ENCODE assay signal across 9 cellular contexts in the genomic region with DNA sequence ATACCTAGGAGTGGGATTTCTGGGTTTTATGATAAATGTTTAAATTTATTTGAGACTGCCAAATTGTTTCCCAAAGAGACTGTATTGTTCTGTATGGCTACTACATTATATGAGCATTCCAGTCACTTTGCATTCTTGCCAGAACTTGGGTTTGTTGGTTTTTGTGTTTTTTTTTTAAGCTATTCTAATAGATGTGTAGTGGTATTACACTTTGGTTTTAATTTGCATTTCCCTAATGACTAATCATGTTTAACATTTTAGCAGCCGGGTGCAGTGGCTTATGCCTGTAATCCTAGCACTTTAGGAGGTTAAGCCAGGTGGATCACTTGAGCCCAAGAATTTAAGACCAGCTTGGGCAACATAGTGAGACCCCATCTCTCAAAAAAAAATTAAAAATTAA. TPM values are rescaled to one million over a fixed set of nuclear protein-coding genes. Genes with fewer than 3 reads are reported as not detected.
DNase-seq lines count a peak whose midpoint lies in the region; ATAC-seq, FAIRE-seq and TF ChIP-seq lines count a peak whose summit lies in the region.
"Not testable (repeated sequence)": the region's sequence is repeated elsewhere in the genome, so short reads cannot be mapped to it uniquely, and the experiment has no call there.
"Had no signal": no experiment of that assay in that cellular context is flagged by ENCODE, and none has a peak within 500 bp of the region (broad histone marks: within the 10 kb centered on the region; RNA-seq: fewer than 3 reads in every experiment).

No MANE protein-coding gene starts in this region.

- H3K4me2 ChIP-seq in GM12878 (ENCODE audit: control insufficient read depth, insufficient read depth) = not testable (repeated sequence)

- CTCF ChIA-PET in activated CD4-positive, alpha-beta T cell treated with anti-CD3 and anti-CD28 coated beads for 36 hours (lab: Charles Lee) = not testable (repeated sequence)
- CTCF ChIA-PET in GM12878 (lab: Yijun Ruan, JAX) = interaction anchor here (1.0 to 1.8 kb wide), 2 partner anchors 15 to 99 kb away, joined by 3 to 5 read pairs; no protein-coding TSS in a partner anchor

- not testable (repeated sequence) for H3K27me3 ChIP-seq in GM12878 (replicated peaks in 1 of 2; ENCODE audit: control insufficient read depth in 2 of 2, insufficient read depth in 2 of 2, low read length in 1 of 2)

- H3K9me3 ChIP-seq in GM12878 (replicated peaks; ENCODE audit: control insufficient read depth, insufficient read depth, low read length) = not testable (repeated sequence)

- in situ Hi-C loops in GM12878 (cut with MboI) = not testable (repeated sequence)

- intact Hi-C loops in activated CD4-positive, alpha-beta T cell treated with anti-CD3 and anti-CD28 coated beads for 36 hours (cut with DNase I, micrococcal nuclease); GM12878 (cut with micrococcal nuclease; ENCODE audit: unreplicated experiment): not testable (repeated sequence)

- not testable (repeated sequence) for H3K9ac ChIP-seq in GM12878 (ENCODE audit: control insufficient read depth, insufficient read depth, low read length)

- 0% methylated on average over 1 of the region's 1 CpG for WGBS in GM12878 (ENCODE audit: insufficient coverage, insufficient replicate concordance, low lambda C conversion rate, missing lambda C conversion rate)

- TF ChIP-seq CTCF in GM12878 (IDR thresholded peaks at IDR 0.05 in 2 of 3, conservative IDR thresholded peaks at IDR 0.05 in 1 of 3; ENCODE audit: control insufficient read depth in 2 of 3, extremely low read depth in 1 of 3, insufficient read depth in 1 of 3, low read depth in 3 of 3, low read length in 3 of 3) = not testable (repeated sequence)

- not testable (repeated sequence) for H3K36me3 Mint-ChIP-seq in activated CD4-positive, alpha-beta T cell treated with anti-CD3 and anti-CD28 coated beads for 36 hours (ENCODE audit: low read depth); activated naive CD8-positive, alpha-beta T cell treated with anti-CD3 and anti-CD28 coated beads, Interleukin-2, amount 50 U/mL, for 24 hours (ENCODE audit: low read depth); stimulated activated naive B cell treated with anti-CD40 and anti-IgM and Interleukin-4, amounts not matched to agents 10 μg/mL and 1 μg/mL and 100 μg/mL, for 72 hours

- not testable (repeated sequence) for H3K36me3 ChIP-seq in GM12878 (ENCODE audit: control insufficient read depth in 2 of 2, insufficient read depth in 2 of 2, low read length in 1 of 2)

- not testable (repeated sequence) for H3K27ac ChIP-seq in GM12878 (ENCODE audit: control insufficient read depth, insufficient read depth)

- FAIRE-seq in GM12878 (lab: Jason Lieb, UNC) = peak; percentile 23

- DNase-seq in activated CD4-positive, alpha-beta T cell treated with anti-CD3 and anti-CD28 coated beads for 36 hours; activated naive CD8-positive, alpha-beta T cell treated with anti-CD3 and anti-CD28 coated beads, Interleukin-2, amount 50 U/mL, for 24 hours; GM12878 (ENCODE audit: low read depth, low spot score); stimulated activated naive B cell treated with anti-CD40 and anti-IgM and Interleukin-4, amounts not matched to agents 10 μg/mL and 1 μg/mL and 100 μg/mL, for 72 hours: not testable (repeated sequence)

- H3K4me1 ChIP-seq in GM12878 (ENCODE audit: control insufficient read depth, insufficient read depth, low read length) = not testable (repeated sequence)

- H4K20me1 ChIP-seq in GM12878 (ENCODE audit: control insufficient read depth, insufficient read depth) = not testable (repeated sequence)

- not testable (repeated sequence) for H3K4me3 Mint-ChIP-seq in activated CD4-positive, alpha-beta T cell treated with anti-CD3 and anti-CD28 coated beads for 36 hours; activated naive CD8-positive, alpha-beta T cell treated with anti-CD3 and anti-CD28 coated beads, Interleukin-2, amount 50 U/mL, for 24 hours; stimulated activated naive B cell treated with anti-CD40 and anti-IgM and Interleukin-4, amounts not matched to agents 10 μg/mL and 1 μg/mL and 100 μg/mL, for 72 hours

- RAD21 ChIA-PET in GM12878 (lab: Charles Lee; ENCODE audit: unreplicated experiment) = interaction anchor here (0.7 to 3.9 kb wide), 4 partner anchors 14 to 69 kb away, joined by 3 to 23 read pairs (median 4); no protein-coding TSS in a partner anchor

- H3K9me3 Mint-ChIP-seq in activated CD4-positive, alpha-beta T cell treated with anti-CD3 and anti-CD28 coated beads for 36 hours (ENCODE audit: low read depth); activated naive CD8-positive, alpha-beta T cell treated with anti-CD3 and anti-CD28 coated beads, Interleukin-2, amount 50 U/mL, for 24 hours; stimulated activated naive B cell treated with anti-CD40 and anti-IgM and Interleukin-4, amounts not matched to agents 10 μg/mL and 1 μg/mL and 100 μg/mL, for 72 hours: not testable (repeated sequence)

- H3K27me3 Mint-ChIP-seq in activated CD4-positive, alpha-beta T cell treated with anti-CD3 and anti-CD28 coated beads for 36 hours; activated naive CD8-positive, alpha-beta T cell treated with anti-CD3 and anti-CD28 coated beads, Interleukin-2, amount 50 U/mL, for 24 hours; stimulated activated naive B cell treated with anti-CD40 and anti-IgM and Interleukin-4, amounts not matched to agents 10 μg/mL and 1 μg/mL and 100 μg/mL, for 72 hours: not testable (repeated sequence)

- SMC1A ChIA-PET in GM12878 (lab: Charles Lee; ENCODE audit: uncharacterized antibody, unreplicated experiment) = interaction anchor here (1.1 to 2.7 kb wide), 5 partner anchors 13 to 92 kb away, joined by 3 to 9 read pairs (median 4); no protein-coding TSS in a partner anchor

- not testable (repeated sequence) for TF ChIP-seq RAD21 in GM12878 (IDR thresholded peaks at IDR 0.05; ENCODE audit: insufficient read depth, low read depth, low read length)

- not testable (repeated sequence) for BruUV-seq in GM12878 (replicated peaks; lab: Mats Ljungman, UMichigan)

- not testable (repeated sequence) for TF ChIP-seq EP300 in GM12878 (IDR thresholded peaks at IDR 0.05; ENCODE audit: borderline replicate concordance in 1 of 2, control insufficient read depth in 1 of 2, low read depth in 2 of 2, low read length in 2 of 2)

- ATAC-seq in GM18520 (IDR thresholded peaks at IDR 0.05; ENCODE audit: unreplicated experiment) (peak; percentile 70), HG02610 (IDR thresholded peaks at IDR 0.05; ENCODE audit: unreplicated experiment) (peak; percentile 51), GM12878 (peak; percentile 73)
- ATAC-seq in activated CD4-positive, alpha-beta T cell treated with anti-CD3 and anti-CD28 coated beads for 36 hours = peak; percentile 12
- ATAC-seq in activated naive CD8-positive, alpha-beta T cell treated with anti-CD3 and anti-CD28 coated beads, Interleukin-2, amount 50 U/mL, for 24 hours = peak; percentile 65
- peak; percentile 50 to 57 for ATAC-seq in stimulated activated naive B cell treated with anti-CD40 and anti-IgM and Interleukin-4, amounts not matched to agents 10 μg/mL and 1 μg/mL and 100 μg/mL, for 72 hours (replicated peaks)

- H3K27ac Mint-ChIP-seq in activated CD4-positive, alpha-beta T cell treated with anti-CD3 and anti-CD28 coated beads for 36 hours; activated naive CD8-positive, alpha-beta T cell treated with anti-CD3 and anti-CD28 coated beads, Interleukin-2, amount 50 U/mL, for 24 hours; stimulated activated naive B cell treated with anti-CD40 and anti-IgM and Interleukin-4, amounts not matched to agents 10 μg/mL and 1 μg/mL and 100 μg/mL, for 72 hours: not testable (repeated sequence)

- POLR2A ChIA-PET in activated CD4-positive, alpha-beta T cell treated with anti-CD3 and anti-CD28 coated beads for 36 hours (lab: Charles Lee) = not testable (repeated sequence)
- POLR2A ChIA-PET in GM12878 (lab: Charles Lee) = interaction anchor here (0.6 to 1.5 kb wide), 3 partner anchors 9 to 23 kb away, joined by 3 to 4 read pairs (median 3); no protein-coding TSS in a partner anchor

- TF ChIP-seq POLR2A in GM12878 (IDR thresholded peaks at IDR 0.05; ENCODE audit: low read depth, low read length) = not testable (repeated sequence)

- not testable (repeated sequence) for H3K79me2 ChIP-seq in GM12878 (ENCODE audit: control insufficient read depth, insufficient read depth, low read length)

- H2AFZ ChIP-seq in GM12878 (ENCODE audit: control insufficient read depth, low read depth, low read length) = not testable (repeated sequence)

- H3K4me1 Mint-ChIP-seq in activated CD4-positive, alpha-beta T cell treated with anti-CD3 and anti-CD28 coated beads for 36 hours; stimulated activated naive B cell treated with anti-CD40 and anti-IgM and Interleukin-4, amounts not matched to agents 10 μg/mL and 1 μg/mL and 100 μg/mL, for 72 hours: not testable (repeated sequence)
- H3K4me1 Mint-ChIP-seq in activated naive CD8-positive, alpha-beta T cell treated with anti-CD3 and anti-CD28 coated beads, Interleukin-2, amount 50 U/mL, for 24 hours = peaks cover 11% of the 10 kb centered on the region

- not testable (repeated sequence) for H3K4me3 ChIP-seq in GM12878

RNA-seq across cellular contexts. Expression of a gene that starts 21.9 kb away (rescaled TPM):
- 10 to 100 TPM; 26.3 to 29.6 TPM for total RNA-seq in activated CD4-positive, alpha-beta T cell treated with anti-CD3 and anti-CD28 coated beads for 36 hours
- total RNA-seq in GM12878 (2013; cell fraction: nucleolus; rRNA removed) = 1.6 and 2.0 TPM in 2 replicates
- 1.4 and 2.2 TPM in 2 replicates for total RNA-seq in GM12878 (2014; rRNA removed)
- total RNA-seq in GM12878 (2014; rRNA removed; fragmentation: Illumina TruSeq; extraction: Trizol) = 2.1 and 2.5 TPM in 2 replicates
- 1.7 and 2.5 TPM in 2 replicates for total RNA-seq in GM12878 (2021)
- 1.7 TPM for polyA plus RNA-seq in GM12878 (2011; ENCODE audit: low read depth)
- polyA plus RNA-seq in GM12878 (2011; rRNA removed) = 0.10 and 0.14 TPM in 2 replicates
- not detected in 2 replicates for polyA plus RNA-seq in GM12878 (2011; cell fraction: cytosol; rRNA removed)
- 0.47 and 0.52 TPM in 2 replicates for polyA plus RNA-seq in GM12878 (2011; cell fraction: nucleus; rRNA removed)
- 2.5 and 3.2 TPM in 2 replicates for polyA plus RNA-seq in GM12878 (2012)
- 1.7 and 2.1 TPM in 2 replicates for polyA plus RNA-seq in GM12878 (2014; fragmentation: Illumina TruSeq; extraction: Trizol)
- polyA plus RNA-seq in GM12878 (2014; fragmentation: Nextera tagmentation; extraction: Ambion mirVana) = 1 to 10 TPM; 2.5 to 2.6 TPM
- polyA plus RNA-seq in GM12878 (2014; rRNA removed) = 1.3 and 2.2 TPM in 2 replicates
- polyA plus RNA-seq in GM12878 (2016; fragmentation: Nextera tagmentation; extraction: Ambion mirVana) = under 1 TPM; 0.72 to 0.84 TPM
- 0.10 TPM in 1 of 2 replicates, not detected in the other for polyA minus RNA-seq in GM12878 (2011; rRNA and poly(A)+ RNA removed)
- not detected in 2 replicates for polyA minus RNA-seq in GM12878 (2011; cell fraction: cytosol; rRNA and poly(A)+ RNA removed)
- 0.12 and 0.29 TPM in 2 replicates for polyA minus RNA-seq in GM12878 (2011; cell fraction: nucleus; rRNA and poly(A)+ RNA removed)
- total RNA-seq: A673, GM23338, H9 had no signal
- polyA plus RNA-seq: GM23338 had no signal

Comparison
In these comparisons a context has a peak if more than half of its experiments do, and no peak if none do; other contexts are left out.
1. ATAC-seq: peak in every context shown above with its lines; median percentile 73 in GM12878; 70 in GM18520; 65 in activated naive CD8-positive, alpha-beta T cell treated with anti-CD3 and anti-CD28 coated beads, Interleukin-2, amount 50 U/mL, for 24 hours; 54 in stimulated activated naive B cell treated with anti-CD40 and anti-IgM and Interleukin-4, amounts not matched to agents 10 μg/mL and 1 μg/mL and 100 μg/mL, for 72 hours; 51 in HG02610; 12 in activated CD4-positive, alpha-beta T cell treated with anti-CD3 and anti-CD28 coated beads for 36 hours.
2. RNA of a gene that starts 21.9 kb away (total RNA-seq): 26.3 to 29.6 TPM in activated CD4-positive, alpha-beta T cell treated with anti-CD3 and anti-CD28 coated beads for 36 hours; 1.4 to 2.5 TPM in GM12878; every median in the first group is over 4 times any median in the second.